ENCODE assay signal across 8 cellular contexts in the genomic region with DNA sequence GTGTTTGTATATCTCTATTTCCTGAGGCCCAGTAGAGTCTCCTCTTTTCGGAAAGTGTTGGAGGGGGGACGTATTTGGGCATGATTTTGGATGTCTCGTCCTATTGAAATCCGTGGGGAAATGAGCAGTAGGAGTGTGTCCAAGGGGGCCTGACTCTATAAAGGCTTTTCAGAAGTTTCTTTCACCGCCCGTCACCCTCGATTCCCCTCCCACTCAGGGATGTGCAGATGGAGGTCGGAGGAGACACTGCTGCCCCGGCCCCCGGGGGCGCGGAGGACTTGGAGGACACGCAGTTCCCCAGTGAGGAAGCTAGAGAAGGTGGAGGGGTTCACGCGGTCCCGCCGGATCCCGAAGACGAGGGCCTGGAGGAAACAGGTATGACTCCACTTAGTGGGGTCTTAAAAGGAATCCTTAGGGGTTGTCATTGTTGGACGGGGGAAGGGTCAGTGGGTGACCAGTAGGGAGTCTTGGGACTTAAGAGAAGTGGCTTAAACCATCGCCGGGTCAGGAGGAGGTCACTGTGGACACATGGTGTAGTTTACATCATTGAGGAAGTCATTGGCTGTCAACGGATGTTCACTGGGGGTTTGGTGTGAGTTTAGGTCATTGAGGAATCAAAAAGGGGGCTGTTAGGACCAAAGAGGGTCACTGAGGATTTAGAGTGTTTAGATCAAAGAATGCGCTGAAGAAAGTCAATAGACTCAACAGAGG.
DNase-seq lines count a peak whose midpoint lies in the region; ATAC-seq and TF ChIP-seq lines count a peak whose summit lies in the region.

No MANE protein-coding gene starts in this region.

- H3K27me3 ChIP-seq in GM06990 (replicated peaks; ENCODE audit: control insufficient read depth, insufficient read depth, low read length), result no peaks in the 10 kb centered on the region
- H3K27me3 ChIP-seq in WERI-Rb-1 (ENCODE audit: insufficient read depth, low read depth, severe bottlenecking), result no peaks in the 10 kb centered on the region

- H3K4me3 ChIP-seq in GM06990 (replicated peaks; ENCODE audit: low read depth, low read length), result peak overlapping the region; percentile 84
- peak overlapping the region; percentile 96 for H3K4me3 ChIP-seq in WERI-Rb-1 (ENCODE audit: low read depth, low read length)

- ATAC-seq in HG03025 (IDR thresholded peaks at IDR 0.05; ENCODE audit: low FRiP score, unreplicated experiment), result peak; percentile 1
- no peak for ATAC-seq in activated CD4-positive, CD25-positive, alpha-beta regulatory T cell treated with anti-CD3 and anti-CD28 coated beads, Interleukin-2, amount 50 U/mL, for 24 hours

- H3K4me1 Mint-ChIP-seq in nephron progenitor cell, result peaks cover 32% of the 10 kb centered on the region

- peak; percentile 57 for DNase-seq in GM06990 (ENCODE audit: extremely low read depth, insufficient read length)
- DNase-seq in WERI-Rb-1, result no peak
- DNase-seq in epithelial cell of prostate (ENCODE audit: low read depth, low spot score), result no peak
- DNase-seq in nephron progenitor cell, result peak; percentile 29
- no peak for DNase-seq in DMS153 (lab: John Stamatoyannopoulos, UW)
- no peak for DNase-seq in dedifferentiated amniotic fluid mesenchymal stem cell (ENCODE audit: extremely low spot score)

- H3K9me3 ChIP-seq in WERI-Rb-1 (ENCODE audit: severe bottlenecking), result no peaks in the 10 kb centered on the region

- peaks cover 22% of the 10 kb centered on the region for H3K36me3 ChIP-seq in GM06990 (ENCODE audit: control insufficient read depth, insufficient read depth, low read length)
- peaks cover 30% of the 10 kb centered on the region for H3K36me3 ChIP-seq in WERI-Rb-1

- H3K9me3 Mint-ChIP-seq in nephron progenitor cell, result no peaks in the 10 kb centered on the region

- peaks cover 21% of the 10 kb centered on the region for H3K36me3 Mint-ChIP-seq in nephron progenitor cell (ENCODE audit: low read depth)

- peak overlapping the region; percentile 98 for H3K27ac Mint-ChIP-seq in nephron progenitor cell

- peak overlapping the region; percentile 92 for H3K4me3 Mint-ChIP-seq in nephron progenitor cell

- H3K27ac ChIP-seq in WERI-Rb-1, result peak overlapping the region; percentile 92
- peak overlapping the region; percentile 93 for H3K27ac ChIP-seq in epithelial cell of prostate

- peaks cover 12% of the 10 kb centered on the region for H3K27me3 Mint-ChIP-seq in nephron progenitor cell (ENCODE audit: low read depth, poor library complexity)

- TF ChIP-seq CTCF in GM06990 (IDR thresholded peaks at IDR 0.05; ENCODE audit: insufficient read depth, low read length, poor library complexity, severe bottlenecking), result no peak
- TF ChIP-seq CTCF in WERI-Rb-1 (IDR thresholded peaks at IDR 0.05; ENCODE audit: low read depth, low read length), result no peak
- TF ChIP-seq CTCF in nephron progenitor cell (IDR thresholded peaks at IDR 0.05), result no peak

Comparison
In these comparisons a context has a peak if more than half of its experiments do, and no peak if none do; other contexts are left out.
1. DNase-seq: peak in GM06990 (single experiment) and nephron progenitor cell (single experiment); none in WERI-Rb-1 (single experiment), epithelial cell of prostate (single experiment), DMS153 (single experiment) and dedifferentiated amniotic fluid mesenchymal stem cell (single experiment).